22 cellular contexts compared by ENCODE assay signal in the genomic region with DNA sequence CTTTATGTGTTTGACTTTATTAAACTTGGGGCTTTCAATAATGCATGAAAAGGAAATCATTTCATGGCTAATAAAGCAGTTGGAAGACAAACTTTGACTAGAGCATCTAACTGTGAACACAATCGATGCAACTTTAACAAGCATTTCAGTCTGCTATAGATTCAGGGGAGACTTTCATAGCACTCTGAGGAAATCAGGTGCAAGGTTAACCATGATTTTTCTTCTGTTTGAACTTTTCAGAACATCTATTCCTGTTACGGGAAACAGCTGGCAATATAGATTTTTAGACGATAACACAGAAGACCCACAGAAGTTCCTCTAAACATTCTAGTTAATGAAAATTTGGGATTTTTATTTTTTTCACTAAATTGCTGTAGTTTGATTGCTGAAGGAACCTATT.
DNase-seq lines count a peak whose midpoint lies in the region; ATAC-seq and TF ChIP-seq lines count a peak whose summit lies in the region.
"Had no signal": no experiment of that assay in that cellular context is flagged by ENCODE, and none has a peak within 500 bp of the region (broad histone marks: within the 10 kb centered on the region; RNA-seq: fewer than 3 reads in every experiment).

No MANE protein-coding gene starts in this region.

- peak overlapping the region; percentile 4; the same call in 1 of the 2 replicates for H2AFZ ChIP-seq in GM23338

- no peak for DNase-seq in activated naive CD8-positive, alpha-beta T cell treated with anti-CD3 and anti-CD28 coated beads, Interleukin-2, amount 10 ng/mL, durations not matched to agents 7 days and 5 days
- no peak for DNase-seq in activated naive CD8-positive, alpha-beta T cell treated with anti-CD3 and anti-CD28 coated beads, Interleukin-2, amount 50 U/mL, for 24 hours
- DNase-seq in GM23338 (ENCODE audit: low spot score) (no peak), DMS153 treated with DMSO at 0.1 percent for 48 hours (lab: John Stamatoyannopoulos, UW; ENCODE audit: unreplicated experiment) (no peak), hypothalamus (lab: John Stamatoyannopoulos, UW) (no peak)
- no peak for DNase-seq in natural killer cell treated with Interleukin-12 subunit alpha and Interleukin-12 subunit beta and Interleukin-15 and Interleukin-18, amount 100 ng/mL, for 72 hours (ENCODE audit: low spot score)
- DNase-seq: ACHN, DMS79, H7, NCI-H1092 treated with DMSO at 0.1 percent for 48 hours, NCI-H146, NCI-H2029, NCI-H2227 treated with DMSO at 0.1 percent for 48 hours, NCI-H524, NCI-H774 had no signal

- H3K27ac Mint-ChIP-seq in activated naive CD8-positive, alpha-beta T cell treated with anti-CD3 and anti-CD28 coated beads, Interleukin-2, amount 10 ng/mL, durations not matched to agents 7 days and 5 days, result peak overlapping the region; percentile 17
- no peak overlapping the region for H3K27ac Mint-ChIP-seq in activated naive CD8-positive, alpha-beta T cell treated with anti-CD3 and anti-CD28 coated beads, Interleukin-2, amount 50 U/mL, for 24 hours
- H3K27ac Mint-ChIP-seq in GM23338, result no peak overlapping the region
- no peak overlapping the region for H3K27ac Mint-ChIP-seq in activated T-helper 17 cell treated with anti-CD3 and anti-CD28 coated beads, Interleukin-2, amount 50 U/mL, for 72 hours
- peak overlapping the region; percentile 34 to 71 for H3K27ac Mint-ChIP-seq in natural killer cell treated with Interleukin-12 subunit alpha and Interleukin-12 subunit beta and Interleukin-15 and Interleukin-18, amount 100 ng/mL, for 72 hours

- H3K9me3 Mint-ChIP-seq in activated naive CD8-positive, alpha-beta T cell treated with anti-CD3 and anti-CD28 coated beads, Interleukin-2, amount 10 ng/mL, durations not matched to agents 7 days and 5 days, result no peaks in the 10 kb centered on the region
- no peaks in the 10 kb centered on the region for H3K9me3 Mint-ChIP-seq in activated naive CD8-positive, alpha-beta T cell treated with anti-CD3 and anti-CD28 coated beads, Interleukin-2, amount 50 U/mL, for 24 hours
- no peaks in the 10 kb centered on the region for H3K9me3 Mint-ChIP-seq in GM23338
- no peaks in the 10 kb centered on the region for H3K9me3 Mint-ChIP-seq in activated T-helper 17 cell treated with anti-CD3 and anti-CD28 coated beads, Interleukin-2, amount 50 U/mL, for 72 hours
- H3K9me3 Mint-ChIP-seq in natural killer cell treated with Interleukin-12 subunit alpha and Interleukin-12 subunit beta and Interleukin-15 and Interleukin-18, amount 100 ng/mL, for 72 hours, result peaks cover 5% of the 10 kb centered on the region

- H3K9me2 ChIP-seq in GM23338 (ENCODE audit: insufficient read depth), result peaks cover 20% of the 10 kb centered on the region

- no peak overlapping the region for H3K4me3 ChIP-seq in GM23338
- H3K4me3 ChIP-seq: BLaER1, GM12878, K562 had no signal

- peak overlapping the region; percentile 16 for H3K4me3 Mint-ChIP-seq in activated naive CD8-positive, alpha-beta T cell treated with anti-CD3 and anti-CD28 coated beads, Interleukin-2, amount 10 ng/mL, durations not matched to agents 7 days and 5 days
- H3K4me3 Mint-ChIP-seq in activated naive CD8-positive, alpha-beta T cell treated with anti-CD3 and anti-CD28 coated beads, Interleukin-2, amount 50 U/mL, for 24 hours, result no peak overlapping the region
- H3K4me3 Mint-ChIP-seq in GM23338, result no peak overlapping the region
- H3K4me3 Mint-ChIP-seq in activated T-helper 17 cell treated with anti-CD3 and anti-CD28 coated beads, Interleukin-2, amount 50 U/mL, for 72 hours, result peak overlapping the region; percentile 5
- no peak overlapping the region for H3K4me3 Mint-ChIP-seq in natural killer cell treated with Interleukin-12 subunit alpha and Interleukin-12 subunit beta and Interleukin-15 and Interleukin-18, amount 100 ng/mL, for 72 hours

- H3K27me3 ChIP-seq in GM23338 (ENCODE audit: insufficient read depth), result no peaks in the 10 kb centered on the region
- H3K27me3 ChIP-seq: BLaER1 had no signal

- no peak for ATAC-seq in activated naive CD8-positive, alpha-beta T cell treated with anti-CD3 and anti-CD28 coated beads, Interleukin-2, amount 10 ng/mL, durations not matched to agents 7 days and 5 days (ENCODE audit: low read depth)
- ATAC-seq in activated naive CD8-positive, alpha-beta T cell treated with anti-CD3 and anti-CD28 coated beads, Interleukin-2, amount 50 U/mL, for 24 hours, result no peak
- ATAC-seq in GM23338, result no peak
- no peak for ATAC-seq in activated T-helper 17 cell treated with anti-CD3 and anti-CD28 coated beads, Interleukin-2, amount 50 U/mL, for 72 hours (replicated peaks)
- no peak for ATAC-seq in natural killer cell treated with Interleukin-12 subunit alpha and Interleukin-12 subunit beta and Interleukin-15 and Interleukin-18, amount 100 ng/mL, for 72 hours
- no peak for ATAC-seq in HG03175 (IDR thresholded peaks at IDR 0.05; ENCODE audit: unreplicated experiment)
- ATAC-seq: GM12878, K562, Panc1, SK-N-SH treated with all-trans-retinoic acid at 6 μM for 48 hours had no signal

- H3K36me3 ChIP-seq in GM23338 (ENCODE audit: insufficient read depth), result no peaks in the 10 kb centered on the region; the same call in 1 of the 2 replicates
- H3K36me3 ChIP-seq: BLaER1 had no signal

- H3F3A ChIP-seq in GM23338 (replicated peaks; ENCODE audit: low read depth), result no peaks in the 10 kb centered on the region

- H3K27ac ChIP-seq in GM23338 (ENCODE audit: low read depth), result no peak overlapping the region
- H3K27ac ChIP-seq: BLaER1 had no signal

- H3K79me2 ChIP-seq in GM23338 (replicated peaks; ENCODE audit: insufficient read depth), result no peaks in the 10 kb centered on the region

- no peak for TF ChIP-seq CTCF in GM23338 (conservative IDR thresholded peaks at IDR 0.05; ENCODE audit: low read depth in 2 of 2)

- H3K36me3 Mint-ChIP-seq in activated naive CD8-positive, alpha-beta T cell treated with anti-CD3 and anti-CD28 coated beads, Interleukin-2, amount 10 ng/mL, durations not matched to agents 7 days and 5 days, result peaks cover 1% of the 10 kb centered on the region
- H3K36me3 Mint-ChIP-seq in activated naive CD8-positive, alpha-beta T cell treated with anti-CD3 and anti-CD28 coated beads, Interleukin-2, amount 50 U/mL, for 24 hours (ENCODE audit: low read depth), result no peaks in the 10 kb centered on the region
- H3K36me3 Mint-ChIP-seq in GM23338 (ENCODE audit: low read depth), result no peaks in the 10 kb centered on the region
- no peaks in the 10 kb centered on the region for H3K36me3 Mint-ChIP-seq in activated T-helper 17 cell treated with anti-CD3 and anti-CD28 coated beads, Interleukin-2, amount 50 U/mL, for 72 hours (ENCODE audit: low read depth)
- no peaks in the 10 kb centered on the region for H3K36me3 Mint-ChIP-seq in natural killer cell treated with Interleukin-12 subunit alpha and Interleukin-12 subunit beta and Interleukin-15 and Interleukin-18, amount 100 ng/mL, for 72 hours

- no peak overlapping the region for H3K4me2 ChIP-seq in GM23338
- H3K4me2 ChIP-seq: BLaER1 had no signal

- no peaks in the 10 kb centered on the region for H4K20me1 ChIP-seq in GM23338 (replicated peaks; ENCODE audit: insufficient read depth)
- H4K20me1 ChIP-seq: BLaER1 had no signal

- no peaks in the 10 kb centered on the region for H3K4me1 ChIP-seq in GM23338 (ENCODE audit: insufficient read depth)

- H3K4me1 Mint-ChIP-seq in activated naive CD8-positive, alpha-beta T cell treated with anti-CD3 and anti-CD28 coated beads, Interleukin-2, amount 10 ng/mL, durations not matched to agents 7 days and 5 days, result peaks cover 46% of the 10 kb centered on the region
- H3K4me1 Mint-ChIP-seq in activated naive CD8-positive, alpha-beta T cell treated with anti-CD3 and anti-CD28 coated beads, Interleukin-2, amount 50 U/mL, for 24 hours, result peaks cover 46% of the 10 kb centered on the region
- no peaks in the 10 kb centered on the region for H3K4me1 Mint-ChIP-seq in GM23338
- peaks cover 38% of the 10 kb centered on the region for H3K4me1 Mint-ChIP-seq in activated T-helper 17 cell treated with anti-CD3 and anti-CD28 coated beads, Interleukin-2, amount 50 U/mL, for 72 hours
- H3K4me1 Mint-ChIP-seq in natural killer cell treated with Interleukin-12 subunit alpha and Interleukin-12 subunit beta and Interleukin-15 and Interleukin-18, amount 100 ng/mL, for 72 hours (ENCODE audit: low read depth in 2 of 2), result peaks cover 73 to 78% of the 10 kb centered on the region in 2 donors

- no peaks in the 10 kb centered on the region for H3K27me3 Mint-ChIP-seq in activated naive CD8-positive, alpha-beta T cell treated with anti-CD3 and anti-CD28 coated beads, Interleukin-2, amount 10 ng/mL, durations not matched to agents 7 days and 5 days
- no peaks in the 10 kb centered on the region for H3K27me3 Mint-ChIP-seq in activated naive CD8-positive, alpha-beta T cell treated with anti-CD3 and anti-CD28 coated beads, Interleukin-2, amount 50 U/mL, for 24 hours
- no peaks in the 10 kb centered on the region for H3K27me3 Mint-ChIP-seq in GM23338 (ENCODE audit: insufficient read depth, low read depth, poor library complexity)
- no peaks in the 10 kb centered on the region for H3K27me3 Mint-ChIP-seq in activated T-helper 17 cell treated with anti-CD3 and anti-CD28 coated beads, Interleukin-2, amount 50 U/mL, for 72 hours
- no peaks in the 10 kb centered on the region for H3K27me3 Mint-ChIP-seq in natural killer cell treated with Interleukin-12 subunit alpha and Interleukin-12 subunit beta and Interleukin-15 and Interleukin-18, amount 100 ng/mL, for 72 hours

- POLR2A ChIA-PET in activated naive CD8-positive, alpha-beta T cell treated with anti-CD3 and anti-CD28 coated beads, Interleukin-2, amount 10 ng/mL, durations not matched to agents 7 days and 5 days (lab: Charles Lee), result interaction anchor here (1.5 to 1.7 kb wide), 3 partner anchors 8 to 13 kb away, joined by 3 to 5 read pairs (median 3); no protein-coding TSS in a partner anchor

Comparison
In these comparisons a context has a peak if more than half of its experiments do, and no peak if none do; other contexts are left out.
1. H3K27ac Mint-ChIP-seq: peak in activated naive CD8-positive, alpha-beta T cell treated with anti-CD3 and anti-CD28 coated beads, Interleukin-2, amount 10 ng/mL, durations not matched to agents 7 days and 5 days (single experiment) and natural killer cell treated with Interleukin-12 subunit alpha and Interleukin-12 subunit beta and Interleukin-15 and Interleukin-18, amount 100 ng/mL, for 72 hours (2 of 2); none in activated naive CD8-positive, alpha-beta T cell treated with anti-CD3 and anti-CD28 coated beads, Interleukin-2, amount 50 U/mL, for 24 hours (single experiment), GM23338 (single experiment) and activated T-helper 17 cell treated with anti-CD3 and anti-CD28 coated beads, Interleukin-2, amount 50 U/mL, for 72 hours (single experiment).
2. H3K4me3 Mint-ChIP-seq: peak in activated naive CD8-positive, alpha-beta T cell treated with anti-CD3 and anti-CD28 coated beads, Interleukin-2, amount 10 ng/mL, durations not matched to agents 7 days and 5 days (single experiment) and activated T-helper 17 cell treated with anti-CD3 and anti-CD28 coated beads, Interleukin-2, amount 50 U/mL, for 72 hours (single experiment); none in activated naive CD8-positive, alpha-beta T cell treated with anti-CD3 and anti-CD28 coated beads, Interleukin-2, amount 50 U/mL, for 24 hours (single experiment), GM23338 (single experiment) and natural killer cell treated with Interleukin-12 subunit alpha and Interleukin-12 subunit beta and Interleukin-15 and Interleukin-18, amount 100 ng/mL, for 72 hours (single experiment).